ENCODE assay signal across 29 cellular contexts in genomic region chrX:50751091-50751490, GRCh38.
"Had no signal": no experiment of that assay in that cellular context is flagged by ENCODE, and none has a peak within 500 bp of the region (broad histone marks: within the 10 kb centered on the region; RNA-seq: fewer than 3 reads in every experiment).

No MANE protein-coding gene starts in this region.

- H3K4me3 ChIP-seq: stomach, suprapubic skin, testis, thoracic aorta, thyroid gland, tibial artery, tibial nerve, transverse colon, upper lobe of left lung, upper lobe of right lung, uterus, vagina had no signal

- H3K27me3 ChIP-seq: suprapubic skin, testis, thyroid gland, tibial artery, transverse colon, upper lobe of left lung, upper lobe of right lung, uterus, vagina had no signal

- H3K36me3 Mint-ChIP-seq: stimulated activated effector memory CD8-positive, alpha-beta T cell treated with anti-CD3 and anti-CD28 coated beads, Interleukin-12 subunit alpha, Interleukin-12 subunit beta, amount 100 ng/mL, for 72 hours; stimulated activated memory B cell treated with anti-CD40 and anti-IgM and Interleukin-4, amounts not matched to agents 10 μg/mL and 1 μg/mL and 100 μg/mL, for 72 hours; stimulated activated naive B cell treated with anti-CD40 and anti-IgM and Interleukin-4, amounts not matched to agents 10 μg/mL and 1 μg/mL and 100 μg/mL, for 72 hours had no signal

- H3K9me3 Mint-ChIP-seq: stimulated activated effector memory CD8-positive, alpha-beta T cell treated with anti-CD3 and anti-CD28 coated beads, Interleukin-12 subunit alpha, Interleukin-12 subunit beta, amount 100 ng/mL, for 72 hours; stimulated activated memory B cell treated with anti-CD40 and anti-IgM and Interleukin-4, amounts not matched to agents 10 μg/mL and 1 μg/mL and 100 μg/mL, for 72 hours; stimulated activated naive B cell treated with anti-CD40 and anti-IgM and Interleukin-4, amounts not matched to agents 10 μg/mL and 1 μg/mL and 100 μg/mL, for 72 hours; stimulated activated naive CD8-positive, alpha-beta T cell treated with anti-CD3 and anti-CD28 coated beads, Interleukin-15, amount 100 ng/mL, for 72 hours; stimulated activated naive CD8-positive, alpha-beta T cell treated with anti-CD3 and anti-CD28 coated beads, Interleukin-15, Interleukin-2, amounts not matched to agents 100 ng/mL and 50 ng/mL, for 24 hours; type B pancreatic cell had no signal

- FAIRE-seq: urothelium cell line had no signal

- H3K4me1 Mint-ChIP-seq: stimulated activated effector memory CD8-positive, alpha-beta T cell treated with anti-CD3 and anti-CD28 coated beads, Interleukin-12 subunit alpha, Interleukin-12 subunit beta, amount 100 ng/mL, for 72 hours; stimulated activated memory B cell treated with anti-CD40 and anti-IgM and Interleukin-4, amounts not matched to agents 10 μg/mL and 1 μg/mL and 100 μg/mL, for 72 hours; stimulated activated naive B cell treated with anti-CD40 and anti-IgM and Interleukin-4, amounts not matched to agents 10 μg/mL and 1 μg/mL and 100 μg/mL, for 72 hours; stimulated activated naive CD8-positive, alpha-beta T cell treated with anti-CD3 and anti-CD28 coated beads, Interleukin-15, amount 100 ng/mL, for 72 hours had no signal

- H3K27ac Mint-ChIP-seq: stimulated activated effector memory CD8-positive, alpha-beta T cell treated with anti-CD3 and anti-CD28 coated beads, Interleukin-12 subunit alpha, Interleukin-12 subunit beta, amount 100 ng/mL, for 72 hours; stimulated activated memory B cell treated with anti-CD40 and anti-IgM and Interleukin-4, amounts not matched to agents 10 μg/mL and 1 μg/mL and 100 μg/mL, for 72 hours; stimulated activated naive B cell treated with anti-CD40 and anti-IgM and Interleukin-4, amounts not matched to agents 10 μg/mL and 1 μg/mL and 100 μg/mL, for 72 hours; stimulated activated naive CD8-positive, alpha-beta T cell treated with anti-CD3 and anti-CD28 coated beads, Interleukin-15, amount 100 ng/mL, for 72 hours; stimulated activated naive CD8-positive, alpha-beta T cell treated with anti-CD3 and anti-CD28 coated beads, Interleukin-15, Interleukin-2, amounts not matched to agents 100 ng/mL and 50 ng/mL, for 24 hours; type B pancreatic cell had no signal

- H3K27me3 Mint-ChIP-seq: stimulated activated memory B cell treated with anti-CD40 and anti-IgM and Interleukin-4, amounts not matched to agents 10 μg/mL and 1 μg/mL and 100 μg/mL, for 72 hours; stimulated activated naive CD8-positive, alpha-beta T cell treated with anti-CD3 and anti-CD28 coated beads, Interleukin-15, amount 100 ng/mL, for 72 hours; stimulated activated naive CD8-positive, alpha-beta T cell treated with anti-CD3 and anti-CD28 coated beads, Interleukin-15, Interleukin-2, amounts not matched to agents 100 ng/mL and 50 ng/mL, for 24 hours; type B pancreatic cell had no signal

- H3K36me3 ChIP-seq: stomach, suprapubic skin, thoracic aorta, thyroid gland, tibial artery, tibial nerve, transverse colon, upper lobe of left lung, upper lobe of right lung, uterus, vagina had no signal

- H3K4me3 Mint-ChIP-seq: stimulated activated effector memory CD8-positive, alpha-beta T cell treated with anti-CD3 and anti-CD28 coated beads, Interleukin-12 subunit alpha, Interleukin-12 subunit beta, amount 100 ng/mL, for 72 hours; stimulated activated memory B cell treated with anti-CD40 and anti-IgM and Interleukin-4, amounts not matched to agents 10 μg/mL and 1 μg/mL and 100 μg/mL, for 72 hours; stimulated activated naive B cell treated with anti-CD40 and anti-IgM and Interleukin-4, amounts not matched to agents 10 μg/mL and 1 μg/mL and 100 μg/mL, for 72 hours; stimulated activated naive CD8-positive, alpha-beta T cell treated with anti-CD3 and anti-CD28 coated beads, Interleukin-15, amount 100 ng/mL, for 72 hours; stimulated activated naive CD8-positive, alpha-beta T cell treated with anti-CD3 and anti-CD28 coated beads, Interleukin-15, Interleukin-2, amounts not matched to agents 100 ng/mL and 50 ng/mL, for 24 hours; type B pancreatic cell had no signal

- H3K4me1 ChIP-seq: stomach, suprapubic skin, testis, thyroid gland, tibial artery, tibial nerve, transverse colon, upper lobe of left lung, upper lobe of right lung, uterus, vagina had no signal

- H3K27ac ChIP-seq: stomach, suprapubic skin, testis, thoracic aorta, thyroid gland, tibial artery, tibial nerve, transverse colon, upper lobe of left lung, upper lobe of right lung, uterus, vagina had no signal

- H3K9me3 ChIP-seq: stomach, suprapubic skin, testis, thoracic aorta, thyroid gland, tibial artery, tibial nerve, transverse colon, upper lobe of left lung, upper lobe of right lung, uterus, vagina had no signal

- ATAC-seq: stimulated activated effector memory CD8-positive, alpha-beta T cell treated with anti-CD3 and anti-CD28 coated beads, Interleukin-12 subunit alpha, Interleukin-12 subunit beta, amount 100 ng/mL, for 72 hours; stimulated activated memory B cell treated with anti-CD40 and anti-IgM and Interleukin-4, amounts not matched to agents 10 μg/mL and 1 μg/mL and 100 μg/mL, for 72 hours; stimulated activated naive B cell treated with anti-CD40 and anti-IgM and Interleukin-4, amounts not matched to agents 10 μg/mL and 1 μg/mL and 100 μg/mL, for 72 hours; stimulated activated naive CD8-positive, alpha-beta T cell treated with anti-CD3 and anti-CD28 coated beads, Interleukin-15, amount 100 ng/mL, for 72 hours; stimulated activated naive CD8-positive, alpha-beta T cell treated with anti-CD3 and anti-CD28 coated beads, Interleukin-15, Interleukin-2, amounts not matched to agents 100 U/mL and 50 U/mL, for 24 hours; upper lobe of right lung had no signal

- DNase-seq: stimulated activated CD4-positive, alpha-beta T cell treated with anti-CD3 and anti-CD28 coated beads, Interleukin-2, amount 100 ng/mL, for 48 hours; stimulated activated CD4-positive, alpha-beta T cell treated with anti-CD3 and anti-CD28 coated beads, Interleukin-4, amount 100 ng/mL, for 1 hour; stimulated activated CD4-positive, alpha-beta T cell treated with anti-CD3 and anti-CD28 coated beads, Interleukin-4, amount 100 ng/mL, for 24 hours; stimulated activated CD4-positive, alpha-beta T cell treated with anti-CD3 and anti-CD28 coated beads, Interleukin-4, amount 100 ng/mL, for 4 hours; stimulated activated CD8-positive, alpha-beta memory T cell treated with anti-CD3 and anti-CD28 coated beads, Interleukin-4, amount 100 ng/mL, for 48 hours; stimulated activated naive B cell treated with anti-CD40 and anti-IgM and Interleukin-4, amounts not matched to agents 10 μg/mL and 1 μg/mL and 100 μg/mL, for 72 hours; stimulated activated naive CD4-positive, alpha-beta T cell; stimulated activated naive CD4-positive, alpha-beta T cell treated with Interleukin-2 at 50 U/mL for 16 hours; stimulated activated naive CD8-positive, alpha-beta T cell treated with anti-CD3 and anti-CD28 coated beads, Interleukin-15, amount 100 ng/mL, for 72 hours; stimulated activated naive CD8-positive, alpha-beta T cell treated with anti-CD3 and anti-CD28 coated beads, Interleukin-15, Interleukin-2, amounts not matched to agents 100 U/mL and 50 U/mL, for 24 hours; stomach; substantia nigra; testis; thyroid gland; tibial artery; transverse colon; trophoblast cell; upper lobe of left lung; upper lobe of right lung; uterus had no signal
